ENCODE assay signal across 14 cellular contexts in genomic region chr13:110443633-110444225, GRCh38.
DNase-seq lines count a peak whose midpoint lies in the region; ATAC-seq and TF ChIP-seq lines count a peak whose summit lies in the region.
"Had no signal": no experiment of that assay in that cellular context is flagged by ENCODE, and none has a peak within 500 bp of the region (broad histone marks: within the 10 kb centered on the region; RNA-seq: fewer than 3 reads in every experiment).

No MANE protein-coding gene starts in this region.

- peak overlapping the region; percentile 37 to 42 for H3K9ac ChIP-seq in stomach smooth muscle (ENCODE audit: low read length in 2 of 2)

- H3K27me3 ChIP-seq in esophagus muscularis mucosa (no peaks in the 10 kb centered on the region), stomach smooth muscle (ENCODE audit: control insufficient read depth in 1 of 2, insufficient read depth in 2 of 2, low read length in 2 of 2) (no peaks in the 10 kb centered on the region)

- H3K36me3 ChIP-seq in esophagus muscularis mucosa (peaks cover 41 to 91% (median 81%) of the 10 kb centered on the region in 4 donors), stomach smooth muscle (ENCODE audit: control insufficient read depth in 2 of 2, insufficient read depth in 2 of 2, low read length in 2 of 2) (peaks cover 60 to 61% of the 10 kb centered on the region in 2 donors)
- H3K36me3 ChIP-seq: HAP-1 had no signal

- no peak for DNase-seq in esophagus muscularis mucosa (ENCODE audit: extremely low spot score)
- DNase-seq in activated CD4-positive, alpha-beta T cell treated with anti-CD3 and anti-CD28 coated beads for 48 hours: no peak
- DNase-seq in GM03348 (ENCODE audit: low spot score): no peak
- DNase-seq: CD8-positive, alpha-beta memory T cell; NCI-H1105; NCI-H748 treated with DMSO at 0.1 percent for 48 hours; stimulated activated naive CD4-positive, alpha-beta T cell treated with Interleukin-2 at 50 U/mL for 16 hours; T-helper 1 cell had no signal

- H3K4me1 ChIP-seq in esophagus muscularis mucosa (peaks cover 5 to 51% (median 46%) of the 10 kb centered on the region in 4 donors), stomach smooth muscle (ENCODE audit: control insufficient read depth, insufficient read depth, low read length) (peaks cover 37% of the 10 kb centered on the region)
- H3K4me1 ChIP-seq: HAP-1 had no signal

- TF ChIP-seq POLR2A in esophagus muscularis mucosa (IDR thresholded peaks at IDR 0.05; ENCODE audit: low read depth): no peak

- H3K4me3 ChIP-seq in esophagus muscularis mucosa (no peak overlapping the region), stomach smooth muscle (ENCODE audit: low read length in 2 of 2) (no peak overlapping the region)
- H3K4me3 ChIP-seq: HAP-1 had no signal

- WGBS in esophagus muscularis mucosa: 47% methylated on average over 3 of the region's 12 CpGs

- TF ChIP-seq EP300 in esophagus muscularis mucosa (IDR thresholded peaks at IDR 0.05): no peak

- intact Hi-C loops in esophagus muscularis mucosa (cut with DNase I): no loop called here

- H3K9me3 ChIP-seq in esophagus muscularis mucosa (no peaks in the 10 kb centered on the region), stomach smooth muscle (ENCODE audit: control insufficient read depth in 2 of 2, low read length in 2 of 2) (no peaks in the 10 kb centered on the region)
- H3K9me3 ChIP-seq: HAP-1 had no signal

- TF ChIP-seq CTCF in esophagus muscularis mucosa (IDR thresholded peaks at IDR 0.05): no peak

- H3K27ac ChIP-seq in esophagus muscularis mucosa (replicated peaks in 1 of 4) (peak overlapping the region; percentile 71 to 83 (median 81)), stomach smooth muscle (ENCODE audit: low read length) (peak overlapping the region; percentile 71)

- ATAC-seq in GM19324 (IDR thresholded peaks at IDR 0.05; ENCODE audit: low FRiP score, unreplicated experiment) (peak; percentile 7), HG03095 (IDR thresholded peaks at IDR 0.05; ENCODE audit: unreplicated experiment) (peak; percentile 27), GM19397 (IDR thresholded peaks at IDR 0.05; ENCODE audit: unreplicated experiment) (no peak), HG03457 (IDR thresholded peaks at IDR 0.05; ENCODE audit: unreplicated experiment) (no peak)

Comparison
In these comparisons a context has a peak if more than half of its experiments do, and no peak if none do; other contexts are left out.
1. ATAC-seq: peak in GM19324 (single experiment) and HG03095 (single experiment); none in GM19397 (single experiment) and HG03457 (single experiment).